In the genomic region with DNA sequence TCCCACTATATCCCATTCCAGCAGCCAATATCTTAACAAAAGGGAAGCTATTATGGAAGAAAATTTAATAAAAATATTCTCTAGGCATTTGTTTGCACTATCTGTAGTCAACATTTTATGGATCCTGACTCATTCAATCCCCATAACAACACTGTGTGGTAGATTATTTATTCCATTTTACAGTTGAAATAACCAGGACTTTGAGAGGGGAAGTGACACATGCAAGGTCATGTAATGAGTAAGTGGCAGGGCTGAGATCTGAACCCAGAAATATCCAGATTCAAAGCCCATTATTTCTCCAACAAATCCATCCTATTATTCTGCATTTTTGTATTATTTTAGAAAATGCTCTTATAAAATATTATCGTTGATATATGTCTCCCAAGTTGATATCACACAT, we compare ENCODE assay signal across 18 cellular contexts. TPM values are rescaled to one million over a fixed set of nuclear protein-coding genes. Genes with fewer than 3 reads are reported as not detected.
DNase-seq lines count a peak whose midpoint lies in the region; ATAC-seq and TF ChIP-seq lines count a peak whose summit lies in the region.
"Had no signal": no experiment of that assay in that cellular context is flagged by ENCODE, and none has a peak within 500 bp of the region (broad histone marks: within the 10 kb centered on the region; RNA-seq: fewer than 3 reads in every experiment).

No MANE protein-coding gene starts in this region.

- peak overlapping the region; percentile 94 for H3K27ac ChIP-seq in PC-3 (ENCODE audit: low read length)
- H3K27ac ChIP-seq: BLaER1 treated with 17β-estradiol and CSF1 and Interleukin-3, amounts not matched to agents 10 nM and 100 nM; skin epidermis had no signal

- no peaks in the 10 kb centered on the region for H3K9me3 ChIP-seq in PC-3 (ENCODE audit: low read length)
- H3K9me3 ChIP-seq: BLaER1 treated with 17β-estradiol and CSF1 and Interleukin-3, amounts not matched to agents 10 nM and 100 nM had no signal

- no peaks in the 10 kb centered on the region for H4K20me1 ChIP-seq in PC-3 (ENCODE audit: low read length)
- H4K20me1 ChIP-seq: BLaER1 treated with 17β-estradiol and CSF1 and Interleukin-3, amounts not matched to agents 10 nM and 100 nM had no signal

- H3K27me3 ChIP-seq in PC-3 (ENCODE audit: low read length): no peaks in the 10 kb centered on the region
- H3K27me3 ChIP-seq: BLaER1 treated with 17β-estradiol and CSF1 and Interleukin-3, amounts not matched to agents 10 nM and 100 nM had no signal

- in situ Hi-C loops in Caki2 (cut with HindIII; ENCODE audit: low pct_unique_long_range_greater_than_20kb, low sequenced_read_pairs): no loop called here

- H3F3A ChIP-seq in PC-3 (ENCODE audit: low read length, unreplicated experiment): peaks cover 5% of the 10 kb centered on the region

- intact Hi-C loops in PC-3 (cut with micrococcal nuclease): loop anchor here (1.0 to 5.0 kb wide), 5 partner anchors 12 to 73 kb away; no protein-coding TSS in a partner anchor

- no peaks in the 10 kb centered on the region for H3K9me2 ChIP-seq in PC-3 (replicated peaks; ENCODE audit: low read length)

- no peak for TF ChIP-seq CTCF in PC-3 (conservative IDR thresholded peaks at IDR 0.05; ENCODE audit: low read depth, low read length)
- TF ChIP-seq CTCF in choroid plexus epithelial cell (conservative IDR thresholded peaks at IDR 0.05; ENCODE audit: low read depth, low read length): no peak

- peak; percentile 14 for DNase-seq in Caki2 (ENCODE audit: low read depth)
- peak; percentile 92 for DNase-seq in PC-3
- peak; percentile 47 for DNase-seq in choroid plexus epithelial cell (ENCODE audit: low read depth)
- peak; percentile 93 for DNase-seq in kidney tubule cell (ENCODE audit: low spot score)
- no peak for DNase-seq in germinal center (ENCODE audit: low spot score)
- no peak for DNase-seq in NCI-H128 (lab: John Stamatoyannopoulos, UW; ENCODE audit: unreplicated experiment)
- DNase-seq in activated naive CD4-positive, alpha-beta T cell treated with anti-CD3 and anti-CD28 coated beads, Interleukin-2, amount 50 U/mL, for 16 hours: no peak
- no peak for DNase-seq in iPS-NIHi11 (ENCODE audit: low spot score)
- DNase-seq: activated CD4-positive, alpha-beta T cell treated with anti-CD3 and anti-CD28 coated beads, Interleukin-2, amount 50 U/mL, for 1 hour; activated T-cell treated with anti-CD3 and anti-CD28 coated beads, Interleukin-2, amount 50 U/mL, for 48 hours; cortex of kidney; DMS79; Kasumi-1; NCI-H1694 treated with DMSO at 0.1 percent for 48 hours; NCI-H526 treated with DMSO at 0.1 percent for 48 hours; SHP77 had no signal

- BruUV-seq in PC-3 (replicated peaks; lab: Mats Ljungman, UMichigan): no TSS peak

- H2AFZ ChIP-seq in PC-3 (ENCODE audit: low read length): no peak overlapping the region

- H3K9ac ChIP-seq in PC-3 (ENCODE audit: low read length): peak overlapping the region; percentile 57
- H3K9ac ChIP-seq: BLaER1 treated with 17β-estradiol and CSF1 and Interleukin-3, amounts not matched to agents 10 nM and 100 nM had no signal

- peak overlapping the region; percentile 17; the same call in 1 of the 2 replicates for H3K4me3 ChIP-seq in PC-3 (ENCODE audit: low read length)
- no peak overlapping the region for H3K4me3 ChIP-seq in choroid plexus epithelial cell (ENCODE audit: low read depth, low read length)
- H3K4me3 ChIP-seq: BLaER1 treated with 17β-estradiol and CSF1 and Interleukin-3, amounts not matched to agents 10 nM and 100 nM; skin epidermis had no signal

- CTCF ChIA-PET in PC-3 (lab: Charles Lee): no interaction called here

- peak; percentile 80 for ATAC-seq in PC-3

- H3K36me3 ChIP-seq in PC-3 (ENCODE audit: low read depth, low read length): no peaks in the 10 kb centered on the region
- H3K36me3 ChIP-seq: BLaER1 treated with 17β-estradiol and CSF1 and Interleukin-3, amounts not matched to agents 10 nM and 100 nM had no signal

- POLR2A ChIA-PET in PC-3 (lab: Charles Lee; ENCODE audit: unreplicated experiment): interaction anchor here (0.7 kb wide), 2 partner anchors 31 to 70 kb away, joined by 3 read pairs; no protein-coding TSS in a partner anchor

- no peaks in the 10 kb centered on the region for H3K79me2 ChIP-seq in PC-3 (ENCODE audit: low read length)

- H3K4me2 ChIP-seq in PC-3 (ENCODE audit: low read length): peak overlapping the region; percentile 68
- H3K4me2 ChIP-seq: BLaER1 treated with 17β-estradiol and CSF1 and Interleukin-3, amounts not matched to agents 10 nM and 100 nM had no signal

- H3K4me1 ChIP-seq in PC-3 (ENCODE audit: insufficient read depth, low read length): peaks cover 50% of the 10 kb centered on the region
- H3K4me1 ChIP-seq: BLaER1 treated with 17β-estradiol and CSF1 and Interleukin-3, amounts not matched to agents 10 nM and 100 nM had no signal

RNA-seq across cellular contexts. Expression of a gene that starts 54.8 kb away (rescaled TPM):
- 2.5 and 4.7 TPM in 2 replicates for total RNA-seq in Caki2 (2014; rRNA removed; shearing (Covaris generic); ENCODE audit: low replicate concordance)
- total RNA-seq in PC-3 (2014; rRNA removed): 17.2 and 19.0 TPM in 2 replicates

Comparison
In these comparisons a context has a peak if more than half of its experiments do, and no peak if none do; other contexts are left out.
1. DNase-seq: peak in Caki2 (single experiment), PC-3 (single experiment), choroid plexus epithelial cell (single experiment) and kidney tubule cell (single experiment); none in germinal center (single experiment), NCI-H128 (single experiment), activated naive CD4-positive, alpha-beta T cell treated with anti-CD3 and anti-CD28 coated beads, Interleukin-2, amount 50 U/mL, for 16 hours (single experiment) and iPS-NIHi11 (single experiment).